1 cellular context compared by ENCODE assay signal in genomic region chr19:42129399-42130253, GRCh38.
A peak's percentile ranks its signal among the peaks of the same experiment; 100 is the strongest.
TF ChIP-seq lines count a peak whose summit lies in the region.

No MANE protein-coding gene starts in this region.

TF ChIP-seq in GM12878, 131 proteins besides CTCF, POLR2A, EP300 and RAD21 (continues in another document):
- no peak for TF ChIP-seq HCFC1 (IDR thresholded peaks at IDR 0.05; ENCODE audit: low read length)
- peak; percentile 71 for TF ChIP-seq SP1 (IDR thresholded peaks at IDR 0.05; ENCODE audit: low read depth, low read length)
- TF ChIP-seq NFYA (IDR thresholded peaks at IDR 0.05; ENCODE audit: borderline replicate concordance, low read depth, low read length) = no peak
- peak; percentile 56 for TF ChIP-seq ZNF24 (IDR thresholded peaks at IDR 0.05)
- TF ChIP-seq MXI1 (IDR thresholded peaks at IDR 0.05; ENCODE audit: low read depth, low read length) = peak; percentile 40; the same call in 1 of the 2 replicates
- peak; percentile 30; the same call in 1 of the 2 replicates for TF ChIP-seq CBFB (IDR thresholded peaks at IDR 0.05; ENCODE audit: low read depth)
- TF ChIP-seq ATF7 (IDR thresholded peaks at IDR 0.05; ENCODE audit: low read depth) = peak; percentile 88
- no peak for TF ChIP-seq REST (IDR thresholded peaks at IDR 0.05; ENCODE audit: low read depth, low read length)
- TF ChIP-seq, protein P1, sequence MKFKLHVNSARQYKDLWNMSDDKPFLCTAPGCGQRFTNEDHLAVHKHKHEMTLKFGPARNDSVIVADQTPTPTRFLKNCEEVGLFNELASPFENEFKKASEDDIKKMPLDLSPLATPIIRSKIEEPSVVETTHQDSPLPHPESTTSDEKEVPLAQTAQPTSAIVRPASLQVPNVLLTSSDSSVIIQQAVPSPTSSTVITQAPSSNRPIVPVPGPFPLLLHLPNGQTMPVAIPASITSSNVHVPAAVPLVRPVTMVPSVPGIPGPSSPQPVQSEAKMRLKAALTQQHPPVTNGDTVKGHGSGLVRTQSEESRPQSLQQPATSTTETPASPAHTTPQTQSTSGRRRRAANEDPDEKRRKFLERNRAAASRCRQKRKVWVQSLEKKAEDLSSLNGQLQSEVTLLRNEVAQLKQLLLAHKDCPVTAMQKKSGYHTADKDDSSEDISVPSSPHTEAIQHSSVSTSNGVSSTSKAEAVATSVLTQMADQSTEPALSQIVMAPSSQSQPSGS (IDR thresholded peaks at IDR 0.05; ENCODE audit: low read length) = no peak; the same call in 1 of the 2 replicates
- peak; percentile 89 to 92 for TF ChIP-seq IKZF2 (IDR thresholded peaks at IDR 0.05)
- TF ChIP-seq, protein P2, sequence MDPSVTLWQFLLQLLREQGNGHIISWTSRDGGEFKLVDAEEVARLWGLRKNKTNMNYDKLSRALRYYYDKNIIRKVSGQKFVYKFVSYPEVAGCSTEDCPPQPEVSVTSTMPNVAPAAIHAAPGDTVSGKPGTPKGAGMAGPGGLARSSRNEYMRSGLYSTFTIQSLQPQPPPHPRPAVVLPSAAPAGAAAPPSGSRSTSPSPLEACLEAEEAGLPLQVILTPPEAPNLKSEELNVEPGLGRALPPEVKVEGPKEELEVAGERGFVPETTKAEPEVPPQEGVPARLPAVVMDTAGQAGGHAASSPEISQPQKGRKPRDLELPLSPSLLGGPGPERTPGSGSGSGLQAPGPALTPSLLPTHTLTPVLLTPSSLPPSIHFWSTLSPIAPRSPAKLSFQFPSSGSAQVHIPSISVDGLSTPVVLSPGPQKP (IDR thresholded peaks at IDR 0.05; ENCODE audit: low read depth, low read length) = peak; percentile 58; the same call in 1 of the 2 replicates
- TF ChIP-seq IRF3 (IDR thresholded peaks at IDR 0.05) = no peak
- TF ChIP-seq MYB (IDR thresholded peaks at IDR 0.05; ENCODE audit: borderline replicate concordance, low read depth, low read length) = no peak
- TF ChIP-seq, protein P3, sequence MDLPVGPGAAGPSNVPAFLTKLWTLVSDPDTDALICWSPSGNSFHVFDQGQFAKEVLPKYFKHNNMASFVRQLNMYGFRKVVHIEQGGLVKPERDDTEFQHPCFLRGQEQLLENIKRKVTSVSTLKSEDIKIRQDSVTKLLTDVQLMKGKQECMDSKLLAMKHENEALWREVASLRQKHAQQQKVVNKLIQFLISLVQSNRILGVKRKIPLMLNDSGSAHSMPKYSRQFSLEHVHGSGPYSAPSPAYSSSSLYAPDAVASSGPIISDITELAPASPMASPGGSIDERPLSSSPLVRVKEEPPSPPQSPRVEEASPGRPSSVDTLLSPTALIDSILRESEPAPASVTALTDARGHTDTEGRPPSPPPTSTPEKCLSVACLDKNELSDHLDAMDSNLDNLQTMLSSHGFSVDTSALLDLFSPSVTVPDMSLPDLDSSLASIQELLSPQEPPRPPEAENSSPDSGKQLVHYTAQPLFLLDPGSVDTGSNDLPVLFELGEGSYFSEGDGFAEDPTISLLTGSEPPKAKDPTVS (IDR thresholded peaks at IDR 0.05; ENCODE audit: low read depth, low read length) = no peak
- TF ChIP-seq EGR1 (IDR thresholded peaks at IDR 0.05; ENCODE audit: borderline replicate concordance in 1 of 2, low read depth in 2 of 2, low read length in 2 of 2) = peak in 1 of 2 experiments; percentile 41; a peak in 1 of 3 replicates
- TF ChIP-seq, protein P4, sequence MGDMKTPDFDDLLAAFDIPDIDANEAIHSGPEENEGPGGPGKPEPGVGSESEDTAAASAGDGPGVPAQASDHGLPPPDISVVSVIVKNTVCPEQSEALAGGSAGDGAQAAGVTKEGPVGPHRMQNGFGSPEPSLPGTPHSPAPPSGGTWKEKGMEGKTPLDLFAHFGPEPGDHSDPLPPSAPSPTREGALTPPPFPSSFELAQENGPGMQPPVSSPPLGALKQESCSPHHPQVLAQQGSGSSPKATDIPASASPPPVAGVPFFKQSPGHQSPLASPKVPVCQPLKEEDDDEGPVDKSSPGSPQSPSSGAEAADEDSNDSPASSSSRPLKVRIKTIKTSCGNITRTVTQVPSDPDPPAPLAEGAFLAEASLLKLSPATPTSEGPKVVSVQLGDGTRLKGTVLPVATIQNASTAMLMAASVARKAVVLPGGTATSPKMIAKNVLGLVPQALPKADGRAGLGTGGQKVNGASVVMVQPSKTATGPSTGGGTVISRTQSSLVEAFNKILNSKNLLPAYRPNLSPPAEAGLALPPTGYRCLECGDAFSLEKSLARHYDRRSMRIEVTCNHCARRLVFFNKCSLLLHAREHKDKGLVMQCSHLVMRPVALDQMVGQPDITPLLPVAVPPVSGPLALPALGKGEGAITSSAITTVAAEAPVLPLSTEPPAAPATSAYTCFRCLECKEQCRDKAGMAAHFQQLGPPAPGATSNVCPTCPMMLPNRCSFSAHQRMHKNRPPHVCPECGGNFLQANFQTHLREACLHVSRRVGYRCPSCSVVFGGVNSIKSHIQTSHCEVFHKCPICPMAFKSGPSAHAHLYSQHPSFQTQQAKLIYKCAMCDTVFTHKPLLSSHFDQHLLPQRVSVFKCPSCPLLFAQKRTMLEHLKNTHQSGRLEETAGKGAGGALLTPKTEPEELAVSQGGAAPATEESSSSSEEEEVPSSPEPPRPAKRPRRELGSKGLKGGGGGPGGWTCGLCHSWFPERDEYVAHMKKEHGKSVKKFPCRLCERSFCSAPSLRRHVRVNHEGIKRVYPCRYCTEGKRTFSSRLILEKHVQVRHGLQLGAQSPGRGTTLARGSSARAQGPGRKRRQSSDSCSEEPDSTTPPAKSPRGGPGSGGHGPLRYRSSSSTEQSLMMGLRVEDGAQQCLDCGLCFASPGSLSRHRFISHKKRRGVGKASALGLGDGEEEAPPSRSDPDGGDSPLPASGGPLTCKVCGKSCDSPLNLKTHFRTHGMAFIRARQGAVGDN (IDR thresholded peaks at IDR 0.05) = peak; percentile 71
- TF ChIP-seq SMAD5 (IDR thresholded peaks at IDR 0.05; ENCODE audit: low read depth) = 0 out of 2 replicates have a peak, but pooled peaks have one; percentile 40
- TF ChIP-seq, protein P5, sequence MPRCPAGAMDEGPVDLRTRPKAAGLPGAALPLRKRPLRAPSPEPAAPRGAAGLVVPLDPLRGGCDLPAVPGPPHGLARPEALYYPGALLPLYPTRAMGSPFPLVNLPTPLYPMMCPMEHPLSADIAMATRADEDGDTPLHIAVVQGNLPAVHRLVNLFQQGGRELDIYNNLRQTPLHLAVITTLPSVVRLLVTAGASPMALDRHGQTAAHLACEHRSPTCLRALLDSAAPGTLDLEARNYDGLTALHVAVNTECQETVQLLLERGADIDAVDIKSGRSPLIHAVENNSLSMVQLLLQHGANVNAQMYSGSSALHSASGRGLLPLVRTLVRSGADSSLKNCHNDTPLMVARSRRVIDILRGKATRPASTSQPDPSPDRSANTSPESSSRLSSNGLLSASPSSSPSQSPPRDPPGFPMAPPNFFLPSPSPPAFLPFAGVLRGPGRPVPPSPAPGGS (IDR thresholded peaks at IDR 0.05; ENCODE audit: borderline replicate concordance, insufficient read depth, low read depth, low read length, poor library complexity, severe bottlenecking) = peak; percentile 78
- peak; percentile 35; the same call in 1 of the 2 replicates for TF ChIP-seq SMARCA5 (IDR thresholded peaks at IDR 0.05)
- TF ChIP-seq SPI1 (IDR thresholded peaks at IDR 0.05; ENCODE audit: borderline replicate concordance, insufficient read depth, low read depth, low read length) = peak; percentile 97
- TF ChIP-seq CBX5 (IDR thresholded peaks at IDR 0.05; ENCODE audit: low read depth) = peak; percentile 85; the same call in 1 of the 2 replicates
- no peak for TF ChIP-seq ZNF274 (IDR thresholded peaks at IDR 0.05; ENCODE audit: insufficient read depth, insufficient read length)
- 0 out of 2 replicates have a peak, but pooled peaks have one; percentile 44 for TF ChIP-seq ESRRA (IDR thresholded peaks at IDR 0.05; ENCODE audit: low read length)
- peak; percentile 66; the same call in 1 of the 2 replicates for TF ChIP-seq CREM (IDR thresholded peaks at IDR 0.05; ENCODE audit: low read depth)
- TF ChIP-seq ATF3 (IDR thresholded peaks at IDR 0.05; ENCODE audit: borderline replicate concordance, extremely low read depth, low read depth, low read length) = no peak
- TF ChIP-seq ZSCAN29 (IDR thresholded peaks at IDR 0.05) = 0 out of 2 replicates have a peak, but pooled peaks have one; percentile 36
- TF ChIP-seq PML (IDR thresholded peaks at IDR 0.05; ENCODE audit: low read length) = peak; percentile 51; the same call in 1 of the 2 replicates
- TF ChIP-seq, protein P6, sequence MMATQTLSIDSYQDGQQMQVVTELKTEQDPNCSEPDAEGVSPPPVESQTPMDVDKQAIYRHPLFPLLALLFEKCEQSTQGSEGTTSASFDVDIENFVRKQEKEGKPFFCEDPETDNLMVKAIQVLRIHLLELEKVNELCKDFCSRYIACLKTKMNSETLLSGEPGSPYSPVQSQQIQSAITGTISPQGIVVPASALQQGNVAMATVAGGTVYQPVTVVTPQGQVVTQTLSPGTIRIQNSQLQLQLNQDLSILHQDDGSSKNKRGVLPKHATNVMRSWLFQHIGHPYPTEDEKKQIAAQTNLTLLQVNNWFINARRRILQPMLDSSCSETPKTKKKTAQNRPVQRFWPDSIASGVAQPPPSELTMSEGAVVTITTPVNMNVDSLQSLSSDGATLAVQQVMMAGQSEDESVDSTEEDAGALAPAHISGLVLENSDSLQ (IDR thresholded peaks at IDR 0.05) = peak; percentile 95
- TF ChIP-seq IRF4 (IDR thresholded peaks at IDR 0.05; ENCODE audit: low read depth, low read length) = peak; percentile 81; the same call in 1 of the 2 replicates
- peak; percentile 96 for TF ChIP-seq MTA2 (IDR thresholded peaks at IDR 0.05; ENCODE audit: low read depth)
- peak; percentile 95 for TF ChIP-seq IKZF1 (conservative IDR thresholded peaks at IDR 0.05)
- TF ChIP-seq NRF1 (conservative IDR thresholded peaks at IDR 0.05; ENCODE audit: low read depth, low read length) = no peak
- peak; percentile 97 for TF ChIP-seq NBN (IDR thresholded peaks at IDR 0.05)
- TF ChIP-seq NFIC (IDR thresholded peaks at IDR 0.05; ENCODE audit: low read depth, low read length) = peak; percentile 73; the same call in 1 of the 2 replicates
- TF ChIP-seq WRNIP1 (IDR thresholded peaks at IDR 0.05; ENCODE audit: borderline replicate concordance, low read depth, low read length) = peak; percentile 90; the same call in 1 of the 2 replicates
- TF ChIP-seq MYC (IDR thresholded peaks at IDR 0.05; ENCODE audit: insufficient read depth, insufficient read length, insufficient replicate concordance, low read length, severe bottlenecking) = no peak
- TF ChIP-seq KDM1A (IDR thresholded peaks at IDR 0.05; ENCODE audit: borderline replicate concordance) = no peak
- no peak for TF ChIP-seq BRCA1 (IDR thresholded peaks at IDR 0.05; ENCODE audit: low read depth, low read length)
- TF ChIP-seq RUNX3 (IDR thresholded peaks at IDR 0.05; ENCODE audit: low read length) = peak; percentile 72
- TF ChIP-seq SRF (IDR thresholded peaks at IDR 0.05; ENCODE audit: low read depth in 2 of 2, low read length in 2 of 2) = peak in 1 of 2 experiments; percentile 63; a peak in 2 of 4 replicates
- TF ChIP-seq MLLT1 (IDR thresholded peaks at IDR 0.05) = peak; percentile 55
- TF ChIP-seq POU2F2 (IDR thresholded peaks at IDR 0.05; ENCODE audit: borderline replicate concordance, low read depth, low read length) = peak; percentile 81; the same call in 2 of the 3 replicates
- TF ChIP-seq DPF2 (IDR thresholded peaks at IDR 0.05) = peak; percentile 95
- TF ChIP-seq TCF7 (IDR thresholded peaks at IDR 0.05; ENCODE audit: borderline replicate concordance) = no peak
- peak; percentile 86; the same call in 1 of the 2 replicates for TF ChIP-seq NFXL1 (IDR thresholded peaks at IDR 0.05; ENCODE audit: borderline replicate concordance)
